Comparison of ENCODE assay signal across 25 cellular contexts in genomic region chr2:118091140-118091478, GRCh38. TPM values are rescaled to one million over a fixed set of nuclear protein-coding genes. Genes with fewer than 3 reads are reported as not detected.
DNase-seq lines count a peak whose midpoint lies in the region; ATAC-seq and TF ChIP-seq lines count a peak whose summit lies in the region.
"Had no signal": no experiment of that assay in that cellular context is flagged by ENCODE, and none has a peak within 500 bp of the region (broad histone marks: within the 10 kb centered on the region; RNA-seq: fewer than 3 reads in every experiment).

No MANE protein-coding gene starts in this region.

- CTCF ChIA-PET in T-cell (lab: Charles Lee): interaction anchor here (0.5 to 1.4 kb wide), 2 partner anchors 127 to 277 kb away, joined by 4 read pairs; partner anchors contain the start of gene DDX18 (in 1 of the 2)

- no peaks in the 10 kb centered on the region for H3K36me3 ChIP-seq in BLaER1 treated with 17β-estradiol and CSF1 and Interleukin-3, amounts not matched to agents 10 nM and 100 nM
- no peaks in the 10 kb centered on the region for H3K36me3 ChIP-seq in endodermal cell (ENCODE audit: control insufficient read depth, insufficient read depth, low read length)
- H3K36me3 ChIP-seq: esophagus squamous epithelium, vagina had no signal

- H3K27ac ChIP-seq in BLaER1 treated with 17β-estradiol and CSF1 and Interleukin-3, amounts not matched to agents 10 nM and 100 nM: no peak overlapping the region
- no peak overlapping the region for H3K27ac ChIP-seq in endodermal cell (ENCODE audit: low read depth, low read length)
- H3K27ac ChIP-seq: A549, coronary artery, esophagus squamous epithelium, vagina had no signal

- H3K36me3 Mint-ChIP-seq in activated naive CD8-positive, alpha-beta T cell treated with anti-CD3 and anti-CD28 coated beads, Interleukin-2, amount 10 ng/mL, durations not matched to agents 7 days and 5 days: peaks cover 12% of the 10 kb centered on the region
- H3K36me3 Mint-ChIP-seq in T-cell (peaks cover 4% of the 10 kb centered on the region), endodermal cell (ENCODE audit: low read depth) (no peaks in the 10 kb centered on the region)

- no peaks in the 10 kb centered on the region for H3K9me3 Mint-ChIP-seq in activated naive CD8-positive, alpha-beta T cell treated with anti-CD3 and anti-CD28 coated beads, Interleukin-2, amount 10 ng/mL, durations not matched to agents 7 days and 5 days
- H3K9me3 Mint-ChIP-seq in T-cell: no peaks in the 10 kb centered on the region
- no peaks in the 10 kb centered on the region for H3K9me3 Mint-ChIP-seq in endodermal cell
- H3K9me3 Mint-ChIP-seq: activated CD4-positive, alpha-beta memory T cell treated with anti-CD3 and anti-CD28 coated beads, Interleukin-2, amount 10 ng/mL, durations not matched to agents 7 days and 5 days; CD8-positive, alpha-beta T cell; GM23338; HFFc6; stimulated activated naive CD8-positive, alpha-beta T cell treated with anti-CD3 and anti-CD28 coated beads, Interleukin-15, Interleukin-2, amounts not matched to agents 100 ng/mL and 50 ng/mL, for 24 hours had no signal

- 78 to 81% methylated on average over 2 of the region's 2 CpGs for WGBS in endodermal cell (ENCODE audit: insufficient coverage in 1 of 2, insufficient read length in 1 of 2), 2 experiments

- POLR2A ChIA-PET in activated naive CD8-positive, alpha-beta T cell treated with anti-CD3 and anti-CD28 coated beads, Interleukin-2, amount 10 ng/mL, durations not matched to agents 7 days and 5 days (lab: Charles Lee): no interaction called here
- POLR2A ChIA-PET in T-cell (lab: Charles Lee): no interaction called here

- H3K4me2 ChIP-seq in BLaER1 treated with 17β-estradiol and CSF1 and Interleukin-3, amounts not matched to agents 10 nM and 100 nM: peak overlapping the region in 7 of 11 experiments; percentile 9 to 96 (median 92); a peak in 6 of 22 replicates

- peaks cover 0 to 49% (median 19%) of the 10 kb centered on the region in 11 experiments; a peak in 11 of 22 replicates for H4K20me1 ChIP-seq in BLaER1 treated with 17β-estradiol and CSF1 and Interleukin-3, amounts not matched to agents 10 nM and 100 nM

- H3K4me3 Mint-ChIP-seq in activated naive CD8-positive, alpha-beta T cell treated with anti-CD3 and anti-CD28 coated beads, Interleukin-2, amount 10 ng/mL, durations not matched to agents 7 days and 5 days: peak overlapping the region; percentile 21
- H3K4me3 Mint-ChIP-seq in T-cell (no peak overlapping the region), endodermal cell (no peak overlapping the region)
- H3K4me3 Mint-ChIP-seq: CD8-positive, alpha-beta T cell; GM23338; HFFc6 had no signal

- peak; percentile 20 to 43 for DNase-seq in NCI-H526 (lab: John Stamatoyannopoulos, UW)
- no peak for DNase-seq in activated naive CD8-positive, alpha-beta T cell treated with anti-CD3 and anti-CD28 coated beads, Interleukin-2, amount 10 ng/mL, durations not matched to agents 7 days and 5 days
- peak; percentile 14 for DNase-seq in iris pigment epithelial cell (ENCODE audit: low read depth)
- DNase-seq in T-cell: no peak
- DNase-seq in middle frontal gyrus (ENCODE audit: extremely low spot score, low spot score): no peak
- DNase-seq in endodermal cell: no peak
- DNase-seq: activated CD4-positive, alpha-beta memory T cell treated with anti-CD3 and anti-CD28 coated beads, Interleukin-2, amount 10 ng/mL, durations not matched to agents 7 days and 5 days; activated CD4-positive, CD25-positive, alpha-beta regulatory T cell treated with anti-CD3 and anti-CD28 coated beads, Interleukin-2, amount 50 U/mL, for 72 hours; activated gamma-delta T cell treated with Interleukin-2 at 50 U/mL for 16 hours; CD8-positive, alpha-beta T cell; esophagus squamous epithelium; foreskin melanocyte; HFFc6; left colon; NCI-H1092 treated with DMSO at 0.1 percent for 48 hours; NCI-H187 treated with DMSO at 0.1 percent for 48 hours; NCI-H69; occipital lobe had no signal

- no peaks in the 10 kb centered on the region for H3K27me3 ChIP-seq in BLaER1 treated with 17β-estradiol and CSF1 and Interleukin-3, amounts not matched to agents 10 nM and 100 nM
- H3K27me3 ChIP-seq in endodermal cell (ENCODE audit: control insufficient read depth, insufficient read depth, low read length, poor library complexity, severe bottlenecking): no peaks in the 10 kb centered on the region
- H3K27me3 ChIP-seq: esophagus squamous epithelium, vagina had no signal

- no peak for ATAC-seq in activated naive CD8-positive, alpha-beta T cell treated with anti-CD3 and anti-CD28 coated beads, Interleukin-2, amount 10 ng/mL, durations not matched to agents 7 days and 5 days (ENCODE audit: low read depth)
- ATAC-seq in T-cell (replicated peaks in 1 of 4) (no peak), HG02870 (IDR thresholded peaks at IDR 0.05; ENCODE audit: unreplicated experiment) (no peak)
- ATAC-seq: A549; CD8-positive, alpha-beta T cell; GM23338; left colon had no signal

- H3K9me3 ChIP-seq in BLaER1 treated with 17β-estradiol and CSF1 and Interleukin-3, amounts not matched to agents 10 nM and 100 nM (replicated peaks in 1 of 11): no peaks in the 10 kb centered on the region
- no peaks in the 10 kb centered on the region for H3K9me3 ChIP-seq in endodermal cell (ENCODE audit: control insufficient read depth, low read length)
- H3K9me3 ChIP-seq: A549, esophagus squamous epithelium, vagina had no signal

- no peak for TF ChIP-seq CTCF in endodermal cell (conservative IDR thresholded peaks at IDR 0.05)

- H3K27ac Mint-ChIP-seq in activated naive CD8-positive, alpha-beta T cell treated with anti-CD3 and anti-CD28 coated beads, Interleukin-2, amount 10 ng/mL, durations not matched to agents 7 days and 5 days: no peak overlapping the region
- H3K27ac Mint-ChIP-seq in T-cell (no peak overlapping the region), endodermal cell (no peak overlapping the region)
- H3K27ac Mint-ChIP-seq: activated CD4-positive, alpha-beta memory T cell treated with anti-CD3 and anti-CD28 coated beads, Interleukin-2, amount 10 ng/mL, durations not matched to agents 7 days and 5 days; CD8-positive, alpha-beta T cell; GM23338; HFFc6; stimulated activated naive CD8-positive, alpha-beta T cell treated with anti-CD3 and anti-CD28 coated beads, Interleukin-15, Interleukin-2, amounts not matched to agents 100 ng/mL and 50 ng/mL, for 24 hours had no signal

- H3K9ac ChIP-seq in BLaER1 treated with 17β-estradiol and CSF1 and Interleukin-3, amounts not matched to agents 10 nM and 100 nM: no peak overlapping the region
- H3K9ac ChIP-seq in endodermal cell (ENCODE audit: extremely low read depth, low read length, poor library complexity, severe bottlenecking): no peak overlapping the region

- H3K4me3 ChIP-seq in BLaER1 treated with 17β-estradiol and CSF1 and Interleukin-3, amounts not matched to agents 10 nM and 100 nM: no peak overlapping the region
- H3K4me3 ChIP-seq in endodermal cell (ENCODE audit: low read length): no peak overlapping the region
- H3K4me3 ChIP-seq: A549, coronary artery, esophagus squamous epithelium, vagina had no signal

- H3K27me3 Mint-ChIP-seq in activated naive CD8-positive, alpha-beta T cell treated with anti-CD3 and anti-CD28 coated beads, Interleukin-2, amount 10 ng/mL, durations not matched to agents 7 days and 5 days: no peaks in the 10 kb centered on the region
- H3K27me3 Mint-ChIP-seq in T-cell (no peaks in the 10 kb centered on the region), endodermal cell (ENCODE audit: insufficient read depth) (no peaks in the 10 kb centered on the region)
- H3K27me3 Mint-ChIP-seq: activated CD4-positive, alpha-beta memory T cell treated with anti-CD3 and anti-CD28 coated beads, Interleukin-2, amount 10 ng/mL, durations not matched to agents 7 days and 5 days; stimulated activated naive CD8-positive, alpha-beta T cell treated with anti-CD3 and anti-CD28 coated beads, Interleukin-15, Interleukin-2, amounts not matched to agents 100 ng/mL and 50 ng/mL, for 24 hours had no signal

- H3K4me1 ChIP-seq in BLaER1 treated with 17β-estradiol and CSF1 and Interleukin-3, amounts not matched to agents 10 nM and 100 nM: peaks cover 28 to 57% (median 46%) of the 10 kb centered on the region in 10 experiments
- H3K4me1 ChIP-seq in endodermal cell (ENCODE audit: control insufficient read depth, insufficient read depth, low read length): no peaks in the 10 kb centered on the region

- peaks cover 32% of the 10 kb centered on the region for H3K4me1 Mint-ChIP-seq in activated naive CD8-positive, alpha-beta T cell treated with anti-CD3 and anti-CD28 coated beads, Interleukin-2, amount 10 ng/mL, durations not matched to agents 7 days and 5 days
- H3K4me1 Mint-ChIP-seq in T-cell (peaks cover 23 to 51% (median 48%) of the 10 kb centered on the region in 3 donors), endodermal cell (peaks cover 18% of the 10 kb centered on the region)

RNA-seq across cellular contexts. Expression of gene INSIG2, which starts 2.8 kb away (rescaled TPM):
- 10 to 100 TPM; 29.0 to 30.6 TPM for total RNA-seq in activated naive CD8-positive, alpha-beta T cell treated with anti-CD3 and anti-CD28 coated beads, Interleukin-2, amount 10 ng/mL, durations not matched to agents 7 days and 5 days
- total RNA-seq in T-cell (10 to 100 TPM; 13.8 to 18.9 (median 16.9) TPM), endodermal cell (10 to 100 TPM; 10.9 to 12.5 TPM)
- 22.8 TPM for polyA plus RNA-seq in endodermal cell (2013, experiment 1 of 2)
- polyA plus RNA-seq in endodermal cell (2013, experiment 2 of 2): 16.4 TPM

Comparison
In these comparisons a context has a peak if more than half of its experiments do, and no peak if none do; other contexts are left out.
1. DNase-seq: peak in NCI-H526 (2 of 2) and iris pigment epithelial cell (single experiment); none in activated naive CD8-positive, alpha-beta T cell treated with anti-CD3 and anti-CD28 coated beads, Interleukin-2, amount 10 ng/mL, durations not matched to agents 7 days and 5 days (single experiment), T-cell (0 of 34), middle frontal gyrus (single experiment) and endodermal cell (single experiment).